Comparison of ENCODE assay signal across 8 cellular contexts in the genomic region with DNA sequence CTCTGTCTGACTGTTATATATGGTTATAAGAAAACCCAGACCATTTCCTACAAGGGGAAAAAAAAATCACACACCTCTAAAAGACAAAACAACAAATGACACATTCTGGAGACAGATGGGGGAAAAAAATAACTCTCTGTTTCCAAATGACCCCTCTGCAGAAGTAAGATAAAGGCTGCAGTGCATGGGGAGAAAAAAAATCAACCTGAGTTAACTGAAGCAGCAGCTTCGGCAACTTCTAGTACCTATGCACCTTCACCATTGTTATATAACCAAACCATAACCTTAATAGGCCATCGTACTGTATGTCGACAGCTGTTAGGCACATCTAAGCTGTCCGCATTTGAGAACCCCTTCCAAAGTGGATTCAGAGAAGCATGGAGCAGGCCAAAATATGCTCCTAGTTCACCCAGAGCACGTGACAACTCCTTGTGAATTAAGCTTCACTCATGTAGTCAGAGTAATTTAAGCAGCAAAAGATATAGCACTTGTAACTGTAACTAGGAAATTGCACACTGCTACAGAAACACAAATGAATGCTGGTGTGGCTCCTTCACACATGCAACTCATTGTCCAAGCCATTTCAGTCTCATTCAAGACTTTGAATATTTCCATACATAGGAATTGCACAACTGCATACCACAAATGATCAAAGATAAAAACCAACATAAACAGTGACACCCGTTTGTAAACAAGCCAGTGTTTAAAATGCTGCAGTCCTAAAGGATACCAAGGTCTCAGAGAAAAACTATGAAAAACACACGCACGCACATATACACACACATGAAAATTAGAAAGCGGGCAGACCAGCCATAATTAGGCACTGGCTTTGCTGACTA. TPM values are rescaled to one million over a fixed set of nuclear protein-coding genes. Genes with fewer than 3 reads are reported as not detected.
DNase-seq lines count a peak whose midpoint lies in the region; ATAC-seq and TF ChIP-seq lines count a peak whose summit lies in the region.

No MANE protein-coding gene starts in this region.

- TF ChIP-seq POLR2A in esophagus squamous epithelium (IDR thresholded peaks at IDR 0.05) (no peak), gastrocnemius medialis (IDR thresholded peaks at IDR 0.05) (no peak)

- H3K27ac ChIP-seq in RWPE2 (ENCODE audit: poor library complexity, severe bottlenecking): peak overlapping the region; percentile 7
- peak overlapping the region in 3 of 4 donors; percentile 92 to 99 (median 98) for H3K27ac ChIP-seq in esophagus squamous epithelium
- peak overlapping the region; percentile 56 to 91 (median 82) for H3K27ac ChIP-seq in gastrocnemius medialis

- DNase-seq in NCI-H1092 treated with DMSO at 0.1 percent for 48 hours (lab: John Stamatoyannopoulos, UW): peak; percentile 48
- DNase-seq in NCI-H1092 (lab: John Stamatoyannopoulos, UW): no peak
- no peak for DNase-seq in RWPE2 (ENCODE audit: low spot score)
- no peak for DNase-seq in esophagus squamous epithelium (lab: John Stamatoyannopoulos, UW)
- no peak for DNase-seq in gastrocnemius medialis
- DNase-seq in AG08396 (ENCODE audit: low spot score): no peak
- DNase-seq in sciatic nerve (ENCODE audit: low spot score): no peak

- WGBS in esophagus squamous epithelium, 2 donors: 34 to 47% methylated on average over 9 of the region's 9 CpGs

- intact Hi-C loops in esophagus squamous epithelium (cut with DNase I): no loop called here
- intact Hi-C loops in gastrocnemius medialis (cut with DNase I; ENCODE audit: low total_unique reads): loop anchor here (5.0 kb wide), 3 partner anchors 48 to 323 kb away; partner anchors contain the start of gene BUD13
- intact Hi-C loops in sciatic nerve (cut with DNase I): no loop called here

- ATAC-seq in RWPE2 (ENCODE audit: low read depth) (no peak), gastrocnemius medialis (no peak), SK-N-SH treated with all-trans-retinoic acid at 6 μM for 48 hours (no peak), sciatic nerve (no peak)

- H3K27me3 ChIP-seq in RWPE2 (ENCODE audit: insufficient read depth, poor library complexity, severe bottlenecking) (no peaks in the 10 kb centered on the region), esophagus squamous epithelium (no peaks in the 10 kb centered on the region), gastrocnemius medialis (no peaks in the 10 kb centered on the region)

- H3K4me3 ChIP-seq in RWPE2 (ENCODE audit: severe bottlenecking) (no peak overlapping the region), esophagus squamous epithelium (peak overlapping the region in 2 of 4 donors; percentile 2 to 84), gastrocnemius medialis (peak overlapping the region in 3 of 4 donors; percentile 2 to 99 (median 27))

- no peaks in the 10 kb centered on the region for H3K36me3 ChIP-seq in RWPE2 (ENCODE audit: low read depth)
- H3K36me3 ChIP-seq in esophagus squamous epithelium: no peaks in the 10 kb centered on the region
- no peaks in the 10 kb centered on the region for H3K36me3 ChIP-seq in gastrocnemius medialis

- in situ Hi-C loops in gastrocnemius medialis (cut with MboI; ENCODE audit: low sequenced_read_pairs in 4 of 4): no loop called here

- peaks cover 16% of the 10 kb centered on the region for H3K4me1 ChIP-seq in RWPE2 (ENCODE audit: insufficient read depth, poor library complexity, severe bottlenecking)
- H3K4me1 ChIP-seq in esophagus squamous epithelium: peaks cover 4 to 79% (median 45%) of the 10 kb centered on the region in 3 donors
- peaks cover 49 to 50% of the 10 kb centered on the region in 2 donors for H3K4me1 ChIP-seq in gastrocnemius medialis

- H3K9me3 ChIP-seq in RWPE2 (ENCODE audit: severe bottlenecking) (no peaks in the 10 kb centered on the region), esophagus squamous epithelium (no peaks in the 10 kb centered on the region), gastrocnemius medialis (no peaks in the 10 kb centered on the region)

- no peak for TF ChIP-seq CTCF in RWPE2 (IDR thresholded peaks at IDR 0.05; ENCODE audit: poor library complexity, severe bottlenecking)
- TF ChIP-seq CTCF in esophagus squamous epithelium (IDR thresholded peaks at IDR 0.05): no peak
- no peak for TF ChIP-seq CTCF in gastrocnemius medialis (IDR thresholded peaks at IDR 0.05 in 4 of 5, conservative IDR thresholded peaks at IDR 0.05 in 1 of 5)

TF ChIP-seq in SK-N-SH treated with all-trans-retinoic acid at 6 μM for 48 hours, 23 proteins besides CTCF, POLR2A, EP300 and RAD21:
- TF ChIP-seq PATZ1 (CRISPR knock-in tag; IDR thresholded peaks at IDR 0.05; ENCODE audit: borderline replicate concordance) (no peak), ZNF565 (CRISPR knock-in tag; conservative IDR thresholded peaks at IDR 0.05; ENCODE audit: low read depth) (no peak)

RNA-seq across cellular contexts. Expression of gene SIK3, which starts 2.7 kb away (rescaled TPM):
- 10 to 100 TPM; 16.2 to 35.1 (median 20.3) TPM for total RNA-seq in esophagus squamous epithelium
- total RNA-seq in gastrocnemius medialis: 10 to 100 TPM; 34.4 to 42.4 (median 37.2) TPM
- total RNA-seq in sciatic nerve: 68.9 TPM

RNA-seq across cellular contexts. Expression of gene PAFAH1B2, which starts 48.6 kb away (rescaled TPM):
- total RNA-seq in esophagus squamous epithelium: 10 to 100 TPM; 33.2 to 64.0 (median 48.5) TPM
- 10 to 100 TPM; 25.8 to 52.3 (median 35.2) TPM for total RNA-seq in gastrocnemius medialis
- 104 TPM for total RNA-seq in sciatic nerve

Comparison
In these comparisons a context has a peak if more than half of its experiments do, and no peak if none do; other contexts are left out.
1. H3K27ac ChIP-seq: peak in every context shown above with its lines; median percentile 98 in esophagus squamous epithelium; 82 in gastrocnemius medialis; 7 in RWPE2.